In the genomic region with DNA sequence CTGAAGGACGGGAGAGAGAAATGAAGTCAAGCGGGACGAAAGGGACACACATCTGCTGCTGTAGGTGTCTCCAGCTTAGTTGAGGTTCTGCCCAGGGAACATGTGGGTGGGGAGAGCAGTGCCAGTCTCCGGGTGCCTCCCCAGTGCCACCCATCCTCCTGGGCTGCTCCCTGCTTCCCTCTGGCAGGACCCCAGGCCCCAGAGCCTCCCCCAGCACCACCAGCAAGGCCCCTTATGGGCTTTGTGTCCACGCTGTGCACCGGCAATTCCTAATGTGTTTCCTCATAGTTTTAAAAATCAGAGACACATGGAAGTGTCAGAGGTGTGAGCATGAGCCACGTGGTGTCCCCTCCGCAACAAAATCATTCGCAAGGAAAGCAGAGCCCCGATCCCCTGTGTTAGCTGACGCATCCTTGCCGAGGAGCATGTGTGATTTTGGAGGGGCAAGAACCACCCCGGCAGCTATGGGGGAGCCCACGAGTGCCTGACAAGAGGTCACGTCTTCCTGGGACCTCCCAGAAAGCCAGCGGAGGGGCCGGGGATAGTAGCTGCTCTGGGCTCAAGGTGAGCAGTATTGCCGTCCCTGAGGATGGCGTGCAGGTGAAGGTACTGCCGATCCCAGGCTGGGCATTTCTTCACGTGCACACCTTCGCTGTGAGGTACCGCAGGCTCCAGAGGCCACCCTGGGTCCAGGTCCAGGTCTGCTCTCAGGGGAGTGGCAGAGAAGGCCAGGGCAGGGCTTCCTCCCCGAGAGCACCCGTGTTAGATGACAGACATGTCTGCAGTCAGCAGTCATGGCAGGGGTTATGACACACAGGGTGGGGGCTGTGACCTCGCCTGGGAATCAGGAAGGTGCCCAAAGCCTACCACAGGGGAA, we compare ENCODE assay signal across 18 cellular contexts.
"Had no signal": no experiment of that assay in that cellular context is flagged by ENCODE, and none has a peak within 500 bp of the region (broad histone marks: within the 10 kb centered on the region; RNA-seq: fewer than 3 reads in every experiment).

No MANE protein-coding gene starts in this region.

- H3K36me3 ChIP-seq: heart left ventricle, neural progenitor cell, uterus had no signal

- H3K9me3 Mint-ChIP-seq: mesothelial cell of epicardium, neural progenitor cell, type B pancreatic cell had no signal

- ATAC-seq: esophagus mucosa; heart left ventricle; left lobe of liver; stimulated activated memory B cell treated with anti-CD40 and anti-IgM and Interleukin-4, amounts not matched to agents 10 μg/mL and 1 μg/mL and 100 μg/mL, for 72 hours had no signal

- H3K36me3 Mint-ChIP-seq: natural killer cell; stimulated activated memory B cell treated with anti-CD40 and anti-IgM and Interleukin-4, amounts not matched to agents 10 μg/mL and 1 μg/mL and 100 μg/mL, for 72 hours; type B pancreatic cell had no signal

- H3K4me3 Mint-ChIP-seq: mesothelial cell of epicardium; natural killer cell; neural progenitor cell; stimulated activated memory B cell treated with anti-CD40 and anti-IgM and Interleukin-4, amounts not matched to agents 10 μg/mL and 1 μg/mL and 100 μg/mL, for 72 hours; type B pancreatic cell had no signal

- H3K27me3 Mint-ChIP-seq: stimulated activated memory B cell treated with anti-CD40 and anti-IgM and Interleukin-4, amounts not matched to agents 10 μg/mL and 1 μg/mL and 100 μg/mL, for 72 hours had no signal

- H3K9me3 ChIP-seq: heart left ventricle, uterus had no signal

- H3K27ac ChIP-seq: heart left ventricle, neural progenitor cell, parathyroid adenoma, uterus had no signal

- DNase-seq: central memory CD4-positive, alpha-beta T cell; effector memory CD4-positive, alpha-beta T cell; hippocampal formation; mammary epithelial cell; natural killer cell; occipital lobe; stimulated activated CD4-positive, alpha-beta T cell treated with anti-CD3 and anti-CD28 coated beads, Interleukin-15, amount 100 ng/mL, for 24 hours; stimulated activated CD4-positive, alpha-beta T cell treated with anti-CD3 and anti-CD28 coated beads, Interleukin-1b, Interleukin-23, amount 100 ng/mL, for 48 hours; stimulated activated CD4-positive, alpha-beta T cell treated with anti-CD3 and anti-CD28 coated beads, Interleukin-4, amount 100 ng/mL, for 24 hours; uterus had no signal

- H3K27ac Mint-ChIP-seq: mesothelial cell of epicardium; natural killer cell; neural progenitor cell; stimulated activated memory B cell treated with anti-CD40 and anti-IgM and Interleukin-4, amounts not matched to agents 10 μg/mL and 1 μg/mL and 100 μg/mL, for 72 hours; type B pancreatic cell had no signal

- H3K4me3 ChIP-seq: heart left ventricle, neural progenitor cell, uterus had no signal

- H3K27me3 ChIP-seq: heart left ventricle, neural progenitor cell, uterus had no signal

- H3K4me1 ChIP-seq: heart left ventricle, neural progenitor cell, parathyroid adenoma, uterus had no signal

- H3K4me1 Mint-ChIP-seq: mesothelial cell of epicardium; natural killer cell; stimulated activated memory B cell treated with anti-CD40 and anti-IgM and Interleukin-4, amounts not matched to agents 10 μg/mL and 1 μg/mL and 100 μg/mL, for 72 hours had no signal
